ENCODE assay signal across 10 cellular contexts in the genomic region with DNA sequence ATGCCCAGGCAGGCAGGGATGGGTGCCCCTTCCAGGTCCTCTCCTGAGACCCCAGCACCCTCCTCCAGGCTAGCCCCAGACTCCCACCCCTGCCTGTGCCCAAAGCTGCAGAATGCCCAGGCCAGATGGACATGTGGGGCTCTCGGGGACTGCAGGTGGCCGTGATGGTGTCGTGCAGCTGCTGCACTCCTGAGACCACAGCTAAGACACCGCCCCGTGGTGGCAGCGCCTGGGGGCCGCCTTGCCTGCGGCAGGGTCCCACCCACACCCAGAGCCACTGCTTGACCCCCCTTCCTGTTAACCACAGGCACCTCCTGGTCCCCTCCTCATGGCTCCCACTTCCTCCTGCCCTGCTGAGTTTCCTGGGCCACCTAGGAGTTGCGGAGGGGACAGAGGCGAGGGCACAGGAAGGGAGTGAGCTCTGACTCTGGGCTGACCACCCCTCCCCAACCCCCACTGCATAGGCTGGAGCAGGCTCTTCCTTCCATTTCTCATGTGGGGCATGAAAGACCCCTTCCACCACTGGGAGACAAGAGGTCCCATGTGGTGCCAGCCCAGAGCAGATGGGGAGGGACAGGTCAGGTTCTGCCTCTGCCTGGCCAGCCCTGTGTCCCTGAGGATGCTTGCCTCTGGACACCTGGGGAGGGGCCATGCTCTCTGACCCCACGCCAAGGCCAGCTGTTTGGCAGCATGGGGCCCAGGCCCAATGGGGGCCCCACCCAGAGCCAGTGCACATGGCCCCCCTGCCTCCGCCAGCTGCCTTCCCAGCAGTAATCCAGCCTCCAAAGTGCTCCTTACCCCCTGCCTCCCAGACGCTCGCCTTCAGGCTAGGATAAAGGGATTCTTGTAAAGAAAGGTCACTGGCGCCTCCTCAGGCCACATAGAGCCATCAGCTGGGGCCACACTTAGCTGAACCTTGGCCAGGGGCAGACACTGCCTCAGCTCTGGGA. TPM values are rescaled to one million over a fixed set of nuclear protein-coding genes. Genes with fewer than 3 reads are reported as not detected.
A peak's percentile ranks its signal among the peaks of the same experiment; 100 is the strongest.
DNase-seq lines count a peak whose midpoint lies in the region; ATAC-seq, FAIRE-seq and TF ChIP-seq lines count a peak whose summit lies in the region.
"Had no signal": no experiment of that assay in that cellular context is flagged by ENCODE, and none has a peak within 500 bp of the region (broad histone marks: within the 10 kb centered on the region; RNA-seq: fewer than 3 reads in every experiment).

No MANE protein-coding gene starts in this region.

- H3K14ac ChIP-seq in IMR-90 (replicated peaks; ENCODE audit: low read depth, low read length) = no peak overlapping the region

- SMC1A ChIA-PET in GM12878 (lab: Charles Lee; ENCODE audit: uncharacterized antibody, unreplicated experiment) = no interaction called here

- dilution Hi-C loops in IMR-90 (cut with HindIII; ENCODE audit: low sequenced_read_pairs, unreplicated experiment) = no loop called here

- ATAC-seq in IMR-90 (ENCODE audit: low read depth) (peak; percentile 28; the same call in 1 of the 2 replicates), GM12878 (peak; percentile 32), lower lobe of right lung (peak; percentile 7 to 18), omental fat pad (ENCODE audit: low FRiP score) (no peak), GM21576 (IDR thresholded peaks at IDR 0.05; ENCODE audit: unreplicated experiment) (no peak)

- no peak overlapping the region for H4K91ac ChIP-seq in IMR-90 (ENCODE audit: insufficient read depth, low read depth, low read length)

- no peak for TF ChIP-seq POLR2A in IMR-90 (IDR thresholded peaks at IDR 0.05; ENCODE audit: low read depth, low read length)
- TF ChIP-seq POLR2A in GM12878 (IDR thresholded peaks at IDR 0.05; ENCODE audit: low read depth, low read length) = no peak

- H3K4ac ChIP-seq in IMR-90 (ENCODE audit: low read depth, low read length) = no peak overlapping the region

- peaks cover 0 to 4% (median 0%) of the 10 kb centered on the region in 11 experiments; a peak in 2 of 22 replicates for H3K36me3 ChIP-seq in BLaER1 treated with 17β-estradiol and CSF1 and Interleukin-3, amounts not matched to agents 10 nM and 100 nM
- H3K36me3 ChIP-seq in IMR-90 (ENCODE audit: control insufficient read depth, insufficient read depth, low read length) (peaks cover 6% of the 10 kb centered on the region), GM12878 (ENCODE audit: control insufficient read depth in 2 of 2, insufficient read depth in 2 of 2, low read length in 1 of 2) (no peaks in the 10 kb centered on the region), lower lobe of right lung (no peaks in the 10 kb centered on the region)

- no peak overlapping the region for H2BK15ac ChIP-seq in IMR-90 (ENCODE audit: low read depth, low read length)

- no peak overlapping the region for H2AK9ac ChIP-seq in IMR-90 (replicated peaks; ENCODE audit: low read depth, low read length, poor library complexity)

- H3K9me3 ChIP-seq in BLaER1 treated with 17β-estradiol and CSF1 and Interleukin-3, amounts not matched to agents 10 nM and 100 nM (replicated peaks in 1 of 11) = no peaks in the 10 kb centered on the region
- H3K9me3 ChIP-seq in IMR-90 (ENCODE audit: control insufficient read depth, insufficient read depth, low read length) = no peaks in the 10 kb centered on the region
- H3K9me3 ChIP-seq in GM12878 (replicated peaks; ENCODE audit: control insufficient read depth, insufficient read depth, low read length) = no peaks in the 10 kb centered on the region
- H3K9me3 ChIP-seq in lower lobe of right lung = no peaks in the 10 kb centered on the region

- in situ Hi-C loops in IMR-90 (cut with MboI; ENCODE audit: low sequenced_read_pairs) = no loop called here
- in situ Hi-C loops in GM12878 (cut with MboI) = no loop called here

- TF ChIP-seq CTCF in IMR-90 (conservative IDR thresholded peaks at IDR 0.05; ENCODE audit: low read depth, low read length) (no peak), GM12878 (IDR thresholded peaks at IDR 0.05 in 2 of 3, conservative IDR thresholded peaks at IDR 0.05 in 1 of 3; ENCODE audit: control insufficient read depth in 2 of 3, extremely low read depth in 1 of 3, insufficient read depth in 1 of 3, low read depth in 3 of 3, low read length in 3 of 3) (no peak), lower lobe of right lung (IDR thresholded peaks at IDR 0.05) (no peak), omental fat pad (IDR thresholded peaks at IDR 0.05) (no peak)

- no peak for FAIRE-seq in GM12878 (lab: Jason Lieb, UNC)

- H2BK20ac ChIP-seq in IMR-90 (ENCODE audit: low read depth, low read length) = no peak overlapping the region

- H4K8ac ChIP-seq in IMR-90 (ENCODE audit: low read depth in 2 of 2, low read length in 2 of 2) = no peak overlapping the region

- peak overlapping the region in 10 of 11 experiments; percentile 10 to 80 (median 74); a peak in 19 of 22 replicates for H3K27ac ChIP-seq in BLaER1 treated with 17β-estradiol and CSF1 and Interleukin-3, amounts not matched to agents 10 nM and 100 nM
- H3K27ac ChIP-seq in IMR-90 (ENCODE audit: insufficient read depth, low read length) (no peak overlapping the region), GM12878 (ENCODE audit: control insufficient read depth, insufficient read depth) (no peak overlapping the region), lower lobe of right lung (no peak overlapping the region)
- H3K27ac ChIP-seq: SK-N-MC had no signal

- RAD21 ChIA-PET in GM12878 (lab: Charles Lee; ENCODE audit: unreplicated experiment) = no interaction called here

- H3K79me1 ChIP-seq in IMR-90 (ENCODE audit: low read depth in 1 of 2, low read length in 2 of 2) = peaks cover 5 to 79% of the 10 kb centered on the region in 2 experiments; a peak in 3 of 4 replicates

- no peak overlapping the region for H2AFZ ChIP-seq in IMR-90 (replicated peaks; ENCODE audit: low read length, poor library complexity)
- no peak overlapping the region for H2AFZ ChIP-seq in GM12878 (ENCODE audit: control insufficient read depth, low read depth, low read length)

- no peak overlapping the region for H2AK5ac ChIP-seq in IMR-90 (ENCODE audit: low read depth, low read length)

- no peaks in the 10 kb centered on the region for H3K79me2 ChIP-seq in GM12878 (ENCODE audit: control insufficient read depth, insufficient read depth, low read length)

- H2BK120ac ChIP-seq in IMR-90 (ENCODE audit: low read depth, low read length) = no peak overlapping the region

- CTCF ChIA-PET in IMR-90 (lab: Yijun Ruan, JAX) = no interaction called here
- CTCF ChIA-PET in GM12878 (lab: Yijun Ruan, JAX) = interaction anchor here (0.8 kb wide), 1 partner anchor 84 kb away, joined by 3 read pairs; no protein-coding TSS in a partner anchor

- no peak for TF ChIP-seq RAD21 in IMR-90 (IDR thresholded peaks at IDR 0.05; ENCODE audit: low read length)
- no peak for TF ChIP-seq RAD21 in GM12878 (IDR thresholded peaks at IDR 0.05; ENCODE audit: insufficient read depth, low read depth, low read length)

- no peak overlapping the region for H3K56ac ChIP-seq in IMR-90 (ENCODE audit: extremely low read depth, insufficient read depth, low read length)

- no peak overlapping the region for H2BK5ac ChIP-seq in IMR-90 (ENCODE audit: low read depth, low read length, poor library complexity, severe bottlenecking)

- 91% methylated on average over 8 of the region's 15 CpGs; no CpG with 5 or more reads in 1 of the 2 experiments for WGBS in IMR-90 (ENCODE audit: extremely low coverage in 2 of 2, insufficient read length in 1 of 2), 2 experiments
- WGBS in GM12878 (ENCODE audit: insufficient coverage, insufficient replicate concordance, low lambda C conversion rate, missing lambda C conversion rate) = 5% methylated on average over 15 of the region's 15 CpGs

- POLR2A ChIA-PET in IMR-90 (lab: Charles Lee; ENCODE audit: unreplicated experiment) (no interaction called here), GM12878 (lab: Charles Lee) (no interaction called here)

- H3K27me3 ChIP-seq in BLaER1 treated with 17β-estradiol and CSF1 and Interleukin-3, amounts not matched to agents 10 nM and 100 nM = no peaks in the 10 kb centered on the region
- H3K27me3 ChIP-seq in IMR-90 (ENCODE audit: control insufficient read depth, insufficient read depth, low read length) (no peaks in the 10 kb centered on the region), GM12878 (replicated peaks in 1 of 2; ENCODE audit: control insufficient read depth in 2 of 2, insufficient read depth in 2 of 2, low read length in 1 of 2) (no peaks in the 10 kb centered on the region), lower lobe of right lung (ENCODE audit: low read depth) (no peaks in the 10 kb centered on the region)

- DNase-seq in IMR-90 = no peak
- no peak for DNase-seq in GM12878 (ENCODE audit: low read depth, low spot score)
- DNase-seq in lower lobe of right lung = peak; percentile 43
- no peak for DNase-seq in activated CD4-positive, alpha-beta T cell treated with anti-CD3 and anti-CD28 coated beads, Interleukin-2, amount 50 U/mL, for 4 hours
- no peak for DNase-seq in amygdala (lab: John Stamatoyannopoulos, UW)
- no peak for DNase-seq in omental fat pad (ENCODE audit: low spot score)
- DNase-seq: activated CD4-positive, alpha-beta T cell treated with anti-CD3 and anti-CD28 coated beads, Interleukin-2, amount 50 U/mL, for 48 hours had no signal

- intact Hi-C loops in IMR-90 (cut with micrococcal nuclease) (no loop called here), GM12878 (cut with micrococcal nuclease; ENCODE audit: unreplicated experiment) (no loop called here), lower lobe of right lung (cut with DNase I) (no loop called here)

- H3K23ac ChIP-seq in IMR-90 (ENCODE audit: low read depth, low read length) = no peak overlapping the region

- H3K9me1 ChIP-seq in IMR-90 (ENCODE audit: insufficient read depth, low read length) = 0 out of 2 replicates have a peak, but pooled peaks cover 3% of the 10 kb centered on the region

- H4K5ac ChIP-seq in IMR-90 (ENCODE audit: low read depth, low read length) = no peak overlapping the region

- peaks cover 10 to 82% (median 68%) of the 10 kb centered on the region in 11 experiments; a peak in 19 of 22 replicates for H4K20me1 ChIP-seq in BLaER1 treated with 17β-estradiol and CSF1 and Interleukin-3, amounts not matched to agents 10 nM and 100 nM
- H4K20me1 ChIP-seq in IMR-90 (ENCODE audit: insufficient read depth, low read length) (peaks cover 88% of the 10 kb centered on the region), GM12878 (ENCODE audit: control insufficient read depth, insufficient read depth) (no peaks in the 10 kb centered on the region)

- no peak for TF ChIP-seq EP300 in GM12878 (IDR thresholded peaks at IDR 0.05; ENCODE audit: borderline replicate concordance in 1 of 2, control insufficient read depth in 1 of 2, low read depth in 2 of 2, low read length in 2 of 2)

- BruUV-seq in IMR-90 (replicated peaks; lab: Mats Ljungman, UMichigan) (no TSS peak), GM12878 (replicated peaks; lab: Mats Ljungman, UMichigan) (no TSS peak)

- peaks cover 66 to 80% (median 78%) of the 10 kb centered on the region in 10 experiments for H3K4me1 ChIP-seq in BLaER1 treated with 17β-estradiol and CSF1 and Interleukin-3, amounts not matched to agents 10 nM and 100 nM
- H3K4me1 ChIP-seq in IMR-90 (ENCODE audit: control insufficient read depth, insufficient read depth, low read length) = peaks cover 2% of the 10 kb centered on the region; the same call in 1 of the 2 replicates
- no peaks in the 10 kb centered on the region for H3K4me1 ChIP-seq in GM12878 (ENCODE audit: control insufficient read depth, insufficient read depth, low read length)
- H3K4me1 ChIP-seq in lower lobe of right lung = peaks cover 12% of the 10 kb centered on the region

- H3K4me3 ChIP-seq in BLaER1 treated with 17β-estradiol and CSF1 and Interleukin-3, amounts not matched to agents 10 nM and 100 nM = peak overlapping the region in 7 of 10 experiments; percentile 3 to 48 (median 13); a peak in 8 of 20 replicates
- H3K4me3 ChIP-seq in IMR-90 (ENCODE audit: insufficient read depth, low read depth, low read length) (no peak overlapping the region), GM12878 (no peak overlapping the region), lower lobe of right lung (no peak overlapping the region)
- H3K4me3 ChIP-seq: SK-N-MC had no signal

- peak overlapping the region; percentile 42 to 76 (median 60); a peak in 19 of 22 replicates for H3K9ac ChIP-seq in BLaER1 treated with 17β-estradiol and CSF1 and Interleukin-3, amounts not matched to agents 10 nM and 100 nM
- H3K9ac ChIP-seq in IMR-90 (ENCODE audit: low read depth, low read length) (no peak overlapping the region), GM12878 (ENCODE audit: control insufficient read depth, insufficient read depth, low read length) (no peak overlapping the region)

- H3K18ac ChIP-seq in IMR-90 (ENCODE audit: low read depth, low read length) = no peak overlapping the region

- peak overlapping the region; percentile 84 to 97 (median 92) for H3K4me2 ChIP-seq in BLaER1 treated with 17β-estradiol and CSF1 and Interleukin-3, amounts not matched to agents 10 nM and 100 nM
- H3K4me2 ChIP-seq in IMR-90 (ENCODE audit: low read depth, low read length) (no peak overlapping the region), GM12878 (ENCODE audit: control insufficient read depth, insufficient read depth) (no peak overlapping the region)

RNA-seq across cellular contexts. Expression of a gene that starts 29.3 kb away (rescaled TPM):
- total RNA-seq in IMR-90 (2012; rRNA removed) (14.4 and 14.9 TPM in 2 replicates), GM12878 (2014; rRNA removed) (not detected in 2 replicates), GM12878 (2014; rRNA removed; fragmentation: Illumina TruSeq; extraction: Trizol) (not detected in 2 replicates), GM12878 (2021) (0.45 TPM in 1 of 2 replicates, not detected in the other), lower lobe of right lung (46.2 TPM), omental fat pad (10 to 100 TPM; 14.1 to 67.6 (median 31.8) TPM)
- polyA plus RNA-seq in IMR-90 (2012; rRNA removed) (22.3 and 24.1 TPM in 2 replicates), GM12878 (2011; rRNA removed) (not detected in 2 replicates), GM12878 (2014; fragmentation: Illumina TruSeq; extraction: Trizol) (not detected in 2 replicates), GM12878 (2014; fragmentation: Nextera tagmentation; extraction: Ambion mirVana) (not detected), GM12878 (2014; rRNA removed) (not detected in 2 replicates), GM12878 (2016; fragmentation: Nextera tagmentation; extraction: Ambion mirVana) (not detected)
- 14.5 and 18.6 TPM in 2 replicates for polyA plus RNA-seq in IMR-90 (2012; cell fraction: cytosol; rRNA removed)
- polyA plus RNA-seq in IMR-90 (2012; cell fraction: nucleus; rRNA removed; ENCODE audit: low replicate concordance) = 66.7 and 137 TPM in 2 replicates
- total RNA-seq in GM12878 (2013; cell fraction: nucleolus; rRNA removed) = not detected in 2 replicates
- polyA plus RNA-seq in GM12878 (2011; ENCODE audit: low read depth) = not detected
- polyA plus RNA-seq in GM12878 (2011; cell fraction: cytosol; rRNA removed) = 0.07 and 0.17 TPM in 2 replicates
- 0.85 and 1.0 TPM in 2 replicates for polyA plus RNA-seq in GM12878 (2011; cell fraction: nucleus; rRNA removed)
- polyA plus RNA-seq in GM12878 (2012) = not detected in 2 replicates
- polyA minus RNA-seq in GM12878 (2011; rRNA and poly(A)+ RNA removed) = 0.57 TPM in 1 of 2 replicates, not detected in the other
- polyA minus RNA-seq in GM12878 (2011; cell fraction: cytosol; rRNA and poly(A)+ RNA removed) = 0.62 TPM in 1 of 2 replicates, not detected in the other
- polyA minus RNA-seq in GM12878 (2011; cell fraction: nucleus; rRNA and poly(A)+ RNA removed) = 0.48 and 0.60 TPM in 2 replicates

Comparison
In these comparisons a context has a peak if more than half of its experiments do, and no peak if none do; other contexts are left out.
1. H3K27ac ChIP-seq: peak in BLaER1 treated with 17β-estradiol and CSF1 and Interleukin-3, amounts not matched to agents 10 nM and 100 nM (10 of 11); none in IMR-90 (single experiment), GM12878 (single experiment) and lower lobe of right lung (single experiment).
2. H3K4me2 ChIP-seq: peak in BLaER1 treated with 17β-estradiol and CSF1 and Interleukin-3, amounts not matched to agents 10 nM and 100 nM (11 of 11); none in IMR-90 (single experiment) and GM12878 (single experiment).
3. H3K4me3 ChIP-seq: peak in BLaER1 treated with 17β-estradiol and CSF1 and Interleukin-3, amounts not matched to agents 10 nM and 100 nM (7 of 10); none in IMR-90 (single experiment), GM12878 (single experiment) and lower lobe of right lung (single experiment).
4. H3K9ac ChIP-seq: peak in BLaER1 treated with 17β-estradiol and CSF1 and Interleukin-3, amounts not matched to agents 10 nM and 100 nM (11 of 11); none in IMR-90 (single experiment) and GM12878 (single experiment).
5. ATAC-seq: peak in IMR-90 (single experiment), GM12878 (single experiment) and lower lobe of right lung (2 of 2); none in omental fat pad (single experiment) and GM21576 (single experiment).
6. RNA of a gene that starts 29.3 kb away (total RNA-seq): 46.2 TPM in lower lobe of right lung (single experiment), 14.1 to 67.6 TPM in omental fat pad and 14.4 to 14.9 TPM in IMR-90; 0.45 TPM in GM12878; every median in the first group is over 10 times any median in the second.